8 cellular contexts compared by ENCODE assay signal in the genomic region with DNA sequence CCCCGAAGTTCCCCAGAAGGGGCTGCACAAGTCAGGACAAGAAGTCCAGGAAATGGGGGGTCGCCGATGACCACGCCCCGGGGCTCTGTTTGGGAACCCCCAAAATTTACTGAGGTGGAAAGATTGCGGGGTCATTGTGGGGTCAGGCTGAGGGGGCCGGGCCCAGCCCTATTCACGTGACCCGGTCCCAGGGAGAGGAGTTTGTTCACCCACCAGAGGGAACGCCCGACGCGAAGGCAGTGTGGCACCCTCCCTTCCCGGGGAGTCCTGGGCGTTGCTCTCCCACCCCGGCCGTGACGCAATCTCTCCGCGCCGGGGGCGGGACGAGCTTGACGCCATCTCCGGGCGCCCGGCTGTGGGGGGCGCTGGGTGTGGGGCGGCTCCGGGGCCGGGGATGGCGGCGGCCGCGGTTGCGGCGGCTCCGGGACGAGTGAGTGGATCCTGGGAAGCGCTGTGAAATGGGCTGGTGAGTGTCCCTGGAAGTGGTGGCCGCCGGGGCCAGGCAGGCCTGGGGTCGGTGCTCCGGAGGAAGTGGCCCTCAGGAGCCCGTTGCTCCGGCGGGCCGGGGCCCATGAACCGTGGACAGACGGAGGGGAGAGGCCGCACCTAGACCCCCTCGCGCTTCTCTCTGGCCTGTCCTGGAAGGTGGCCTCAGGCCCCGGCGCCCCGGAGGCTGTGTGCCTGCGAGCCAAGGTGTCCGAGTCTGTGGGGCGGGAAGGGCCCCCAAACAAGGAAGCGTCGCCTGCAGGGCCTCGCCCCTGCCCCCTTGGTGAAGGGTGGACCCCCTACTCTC. TPM values are rescaled to one million over a fixed set of nuclear protein-coding genes. Genes with fewer than 3 reads are reported as not detected.
DNase-seq lines count a peak whose midpoint lies in the region; ATAC-seq and TF ChIP-seq lines count a peak whose summit lies in the region.

A gene with protein sequence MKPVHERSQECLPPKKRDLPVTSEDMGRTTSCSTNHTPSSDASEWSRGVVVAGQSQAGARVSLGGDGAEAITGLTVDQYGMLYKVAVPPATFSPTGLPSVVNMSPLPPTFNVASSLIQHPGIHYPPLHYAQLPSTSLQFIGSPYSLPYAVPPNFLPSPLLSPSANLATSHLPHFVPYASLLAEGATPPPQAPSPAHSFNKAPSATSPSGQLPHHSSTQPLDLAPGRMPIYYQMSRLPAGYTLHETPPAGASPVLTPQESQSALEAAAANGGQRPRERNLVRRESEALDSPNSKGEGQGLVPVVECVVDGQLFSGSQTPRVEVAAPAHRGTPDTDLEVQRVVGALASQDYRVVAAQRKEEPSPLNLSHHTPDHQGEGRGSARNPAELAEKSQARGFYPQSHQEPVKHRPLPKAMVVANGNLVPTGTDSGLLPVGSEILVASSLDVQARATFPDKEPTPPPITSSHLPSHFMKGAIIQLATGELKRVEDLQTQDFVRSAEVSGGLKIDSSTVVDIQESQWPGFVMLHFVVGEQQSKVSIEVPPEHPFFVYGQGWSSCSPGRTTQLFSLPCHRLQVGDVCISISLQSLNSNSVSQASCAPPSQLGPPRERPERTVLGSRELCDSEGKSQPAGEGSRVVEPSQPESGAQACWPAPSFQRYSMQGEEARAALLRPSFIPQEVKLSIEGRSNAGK (plus strand): TSS at position 338 of the 793 bp plus-strand sequence. CDS start 3,765 bp downstream, outside the sequence.

- peaks cover 4% of the 10 kb centered on the region for H3K4me1 ChIP-seq in colonic mucosa

- no peaks in the 10 kb centered on the region for H3K36me3 ChIP-seq in colonic mucosa

- TF ChIP-seq POLR2A in GM19099 (IDR thresholded peaks at IDR 0.05; ENCODE audit: extremely low read depth, insufficient read length, low read depth), result peak; percentile 80

- H3K9ac ChIP-seq in colonic mucosa (ENCODE audit: low read depth in 2 of 2, low read length in 2 of 2), result peak within 1 kb of the TSS; percentile 89 to 96

- no peak for TF ChIP-seq CTCF in colonic mucosa (IDR thresholded peaks at IDR 0.05)

- H3K27me3 ChIP-seq in colonic mucosa, result no peaks in the 10 kb centered on the region

- intact Hi-C loops in colonic mucosa (cut with DNase I) (no loop called here), left colon (cut with DNase I, micrococcal nuclease) (no loop called here)

- DNase-seq in Ammon's horn (ENCODE audit: low spot score), result peak; percentile 89
- peak; percentile 85 to 94 for DNase-seq in NCI-H524 (lab: John Stamatoyannopoulos, UW)
- peak; percentile 94 for DNase-seq in activated CD4-positive, alpha-beta T cell treated with anti-CD3 and anti-CD28 coated beads for 48 hours
- DNase-seq in colonic mucosa, result peak; percentile 92
- DNase-seq in left colon, result peak; percentile 92 to 93
- DNase-seq in stimulated activated CD4-positive, alpha-beta T cell treated with anti-CD3 and anti-CD28 coated beads, Interleukin-1b, Interleukin-23, amount 100 ng/mL, for 4 hours (ENCODE audit: low read depth in 2 of 2), result peak; percentile 90 to 92

- ATAC-seq in HG03378 (IDR thresholded peaks at IDR 0.05; ENCODE audit: unreplicated experiment) (peak; percentile 56), left colon (peak; percentile 96)

- peak within 1 kb of the TSS; percentile 98 for H3K4me3 ChIP-seq in colonic mucosa

- H3K27ac ChIP-seq in colonic mucosa, result peak within 1 kb of the TSS; percentile 76

- no peaks in the 10 kb centered on the region for H3K9me3 ChIP-seq in colonic mucosa

RNA-seq across cellular contexts. Expression of the gene that starts here (rescaled TPM):
- total RNA-seq in colonic mucosa (10 to 100 TPM; 19.4 to 26.1 TPM), left colon (10 to 100 TPM; 17.0 to 23.6 TPM)

Comparison
In these comparisons a context has a peak if more than half of its experiments do, and no peak if none do; other contexts are left out.
1. Peak in every context shown above with its lines: DNase-seq, ATAC-seq, H3K4me3 ChIP-seq and H3K27ac ChIP-seq.